8 cellular contexts compared by ENCODE assay signal in genomic region chr4:44447563-44448504, GRCh38. TPM values are rescaled to one million over a fixed set of nuclear protein-coding genes. Genes with fewer than 3 reads are reported as not detected.
DNase-seq lines count a peak whose midpoint lies in the region; ATAC-seq, FAIRE-seq and TF ChIP-seq lines count a peak whose summit lies in the region.

No MANE protein-coding gene starts in this region.

- peaks cover 4% of the 10 kb centered on the region for H3K4me1 Mint-ChIP-seq in activated CD8-positive, alpha-beta memory T cell treated with anti-CD3 and anti-CD28 coated beads, Interleukin-2, amount 10 ng/mL, durations not matched to agents 7 days and 5 days

- BruUV-seq in HepG2 (replicated peaks; lab: Mats Ljungman, UMichigan) = no TSS peak

- peak; percentile 54 for DNase-seq in activated CD8-positive, alpha-beta memory T cell treated with anti-CD3 and anti-CD28 coated beads, Interleukin-2, amount 50 U/mL, for 48 hours
- DNase-seq in activated CD8-positive, alpha-beta memory T cell treated with anti-CD3 and anti-CD28 coated beads, Interleukin-2, amount 10 ng/mL, durations not matched to agents 7 days and 5 days = no peak
- DNase-seq in NCI-H1092 (lab: John Stamatoyannopoulos, UW) = peak; percentile 27
- DNase-seq in colonic mucosa = peak; percentile 16
- no peak for DNase-seq in HepG2 (ENCODE audit: low spot score)
- DNase-seq in SKM-1 treated with dmso at 0.1 percent for 144 hours (lab: John Stamatoyannopoulos, UW; ENCODE audit: unreplicated experiment) = no peak

- H3K36me3 Mint-ChIP-seq in activated CD8-positive, alpha-beta memory T cell treated with anti-CD3 and anti-CD28 coated beads, Interleukin-2, amount 10 ng/mL, durations not matched to agents 7 days and 5 days = peaks cover 2% of the 10 kb centered on the region

- H3K36me3 ChIP-seq in colonic mucosa (no peaks in the 10 kb centered on the region), HepG2 (replicated peaks in 1 of 2; ENCODE audit: control insufficient read depth in 1 of 2, insufficient read depth in 2 of 2, low read length in 2 of 2) (no peaks in the 10 kb centered on the region)

- H3K27me3 Mint-ChIP-seq in activated CD8-positive, alpha-beta memory T cell treated with anti-CD3 and anti-CD28 coated beads, Interleukin-2, amount 10 ng/mL, durations not matched to agents 7 days and 5 days = peaks cover 53% of the 10 kb centered on the region

- no peaks in the 10 kb centered on the region for H3K9me3 ChIP-seq in colonic mucosa
- no peaks in the 10 kb centered on the region for H3K9me3 ChIP-seq in HepG2 (ENCODE audit: low read length)

- no peak overlapping the region for H2AFZ ChIP-seq in HepG2 (ENCODE audit: low read length)

- H3K4me2 ChIP-seq in HepG2 (ENCODE audit: low read depth, low read length) = peak overlapping the region; percentile 77; the same call in 1 of the 2 replicates

- no peaks in the 10 kb centered on the region for H3K79me2 ChIP-seq in HepG2 (ENCODE audit: insufficient read depth, low read length)

- no peaks in the 10 kb centered on the region for H3K9me3 Mint-ChIP-seq in activated CD8-positive, alpha-beta memory T cell treated with anti-CD3 and anti-CD28 coated beads, Interleukin-2, amount 10 ng/mL, durations not matched to agents 7 days and 5 days (ENCODE audit: low read depth)

- no peaks in the 10 kb centered on the region for H4K20me1 ChIP-seq in HepG2 (ENCODE audit: insufficient read depth, low read length)

- in situ Hi-C loops in HepG2 (cut with HindIII; ENCODE audit: extremely low pct_ligation_motif_present, low pct_unique_long_range_greater_than_20kb) = no loop called here

- peak overlapping the region; percentile 61 for H3K27ac ChIP-seq in colonic mucosa
- H3K27ac ChIP-seq in HepG2 (ENCODE audit: extremely low read length, insufficient read depth, low read length) = no peak overlapping the region
- H3K27ac ChIP-seq in temporal lobe (ENCODE audit: low read depth, low read length) = peak overlapping the region; percentile 61

- no peak for TF ChIP-seq RAD21 in HepG2 (CRISPR knock-in tag; IDR thresholded peaks at IDR 0.05)

- TF ChIP-seq EP300 in HepG2 (IDR thresholded peaks at IDR 0.05; ENCODE audit: low read depth in 2 of 2, low read length in 2 of 2) = no peak
- TF ChIP-seq EP300 in HepG2 (CRISPR knock-in tag; IDR thresholded peaks at IDR 0.05; ENCODE audit: borderline replicate concordance) = no peak

- no peak for FAIRE-seq in HepG2 (lab: Jason Lieb, UNC)

- intact Hi-C loops in colonic mucosa (cut with DNase I) (no loop called here), HepG2 (cut with micrococcal nuclease; ENCODE audit: unreplicated experiment) (no loop called here)

- H3K4me3 Mint-ChIP-seq in activated CD8-positive, alpha-beta memory T cell treated with anti-CD3 and anti-CD28 coated beads, Interleukin-2, amount 10 ng/mL, durations not matched to agents 7 days and 5 days = no peak overlapping the region

- POLR2A ChIA-PET in HepG2 (lab: Yijun Ruan, JAX) = no interaction called here

- TF ChIP-seq POLR2A in HepG2 (IDR thresholded peaks at IDR 0.05; ENCODE audit: insufficient read depth in 1 of 2, low read depth in 2 of 2, low read length in 2 of 2) = no peak

- H3K4me3 ChIP-seq in colonic mucosa (peak overlapping the region; percentile 52), HepG2 (replicated peaks in 1 of 3; ENCODE audit: insufficient read depth in 1 of 3, low read depth in 2 of 3, low read length in 3 of 3) (no peak overlapping the region; a peak in 1 of 6 replicates)

- H3K9ac ChIP-seq in colonic mucosa (ENCODE audit: low read depth in 2 of 2, low read length in 2 of 2) = no peak overlapping the region
- no peak overlapping the region for H3K9ac ChIP-seq in HepG2 (ENCODE audit: insufficient read depth, low read depth, low read length)

- H3K27ac Mint-ChIP-seq in activated CD8-positive, alpha-beta memory T cell treated with anti-CD3 and anti-CD28 coated beads, Interleukin-2, amount 10 ng/mL, durations not matched to agents 7 days and 5 days = no peak overlapping the region

- H3K4me1 ChIP-seq in colonic mucosa = no peaks in the 10 kb centered on the region
- 0 out of 2 replicates have a peak, but pooled peaks cover 7% of the 10 kb centered on the region for H3K4me1 ChIP-seq in HepG2 (ENCODE audit: insufficient read depth, low read length)

- H3K27me3 ChIP-seq in colonic mucosa (peaks cover 21% of the 10 kb centered on the region), HepG2 (ENCODE audit: control insufficient read depth in 1 of 2, insufficient read depth in 2 of 2, low read length in 2 of 2) (no peaks in the 10 kb centered on the region; a peak in 1 of 5 replicates)

- CTCF ChIA-PET in activated CD8-positive, alpha-beta memory T cell treated with anti-CD3 and anti-CD28 coated beads, Interleukin-2, amount 10 ng/mL, durations not matched to agents 7 days and 5 days (lab: Charles Lee) = interaction anchor here (0.7 to 2.0 kb wide), 5 partner anchors 27 to 230 kb away, joined by 3 to 10 read pairs (median 3); partner anchors contain the start of gene GUF1
- CTCF ChIA-PET in HepG2 (lab: Yijun Ruan, JAX; ENCODE audit: low intra/inter-chr PET ratio, low total read pairs) = no interaction called here

- 89% methylated on average over 69 of the region's 110 CpGs for WGBS in HepG2 (ENCODE audit: low lambda C conversion rate)

- no peak for ATAC-seq in activated CD8-positive, alpha-beta memory T cell treated with anti-CD3 and anti-CD28 coated beads, Interleukin-2, amount 10 ng/mL, durations not matched to agents 7 days and 5 days
- ATAC-seq in HepG2 (no peak), GM21515 (IDR thresholded peaks at IDR 0.05; ENCODE audit: unreplicated experiment) (no peak)

- TF ChIP-seq CTCF in colonic mucosa (IDR thresholded peaks at IDR 0.05) = no peak
- no peak for TF ChIP-seq CTCF in HepG2 (CRISPR knock-in tag; IDR thresholded peaks at IDR 0.05)

TF ChIP-seq in HepG2, 621 proteins besides CTCF, POLR2A, EP300 and RAD21 (continues in another document):
- TF ChIP-seq SATB2 (CRISPR knock-in tag; IDR thresholded peaks at IDR 0.05) (no peak), MATR3 (CRISPR knock-in tag; IDR thresholded peaks at IDR 0.05) (no peak), CBX1 (IDR thresholded peaks at IDR 0.05; ENCODE audit: low read depth) (no peak), AFF4 (CRISPR knock-in tag; IDR thresholded peaks at IDR 0.05) (no peak), FOXK1 (CRISPR knock-in tag; IDR thresholded peaks at IDR 0.05; ENCODE audit: borderline replicate concordance, low read depth) (no peak)

RNA-seq across cellular contexts. Expression of gene KCTD8, which starts 0.8 kb away (rescaled TPM):
- not detected for total RNA-seq in activated CD8-positive, alpha-beta memory T cell treated with anti-CD3 and anti-CD28 coated beads, Interleukin-2, amount 10 ng/mL, durations not matched to agents 7 days and 5 days
- under 1 TPM in 1 of 2 donors, not detected in 1; 0.27 TPM for total RNA-seq in colonic mucosa
- total RNA-seq in HepG2 (2016; rRNA removed; fragmentation: Illumina TruSeq; extraction: Trizol) = not detected in 2 replicates
- not detected in 2 replicates for total RNA-seq in HepG2 (2016; cell fraction: cytosol; rRNA removed; fragmentation: Illumina TruSeq; extraction: Trizol; ENCODE audit: low read depth)
- not detected in 2 replicates for total RNA-seq in HepG2 (2016; cell fraction: insoluble cytoplasmic fraction; rRNA removed; fragmentation: Illumina TruSeq; extraction: Trizol)
- not detected in 2 replicates for total RNA-seq in HepG2 (2016; cell fraction: membrane; rRNA removed; fragmentation: Illumina TruSeq; extraction: Trizol)
- total RNA-seq in HepG2 (2016; cell fraction: nucleus; rRNA removed; fragmentation: Illumina TruSeq; extraction: Trizol) = not detected in 2 replicates
- not detected in 2 replicates for polyA plus RNA-seq in HepG2 (2011; rRNA removed)
- polyA plus RNA-seq in HepG2 (2011; cell fraction: cytosol; rRNA removed) = not detected in 2 replicates
- polyA plus RNA-seq in HepG2 (2011; cell fraction: nucleus; rRNA removed) = not detected in 2 replicates
- not detected in 2 replicates for polyA plus RNA-seq in HepG2 (2012)
- not detected in 2 replicates for polyA plus RNA-seq in HepG2 (2016; cell fraction: cytosol; fragmentation: Illumina TruSeq; extraction: Trizol; ENCODE audit: low read depth)
- not detected in 2 replicates for polyA plus RNA-seq in HepG2 (2016; cell fraction: insoluble cytoplasmic fraction; fragmentation: Illumina TruSeq; extraction: Trizol; ENCODE audit: low read depth)
- not detected in 2 replicates for polyA plus RNA-seq in HepG2 (2016; cell fraction: membrane; fragmentation: Illumina TruSeq; extraction: Trizol; ENCODE audit: low read depth)
- not detected in 2 replicates for polyA plus RNA-seq in HepG2 (2016; cell fraction: nucleus; fragmentation: Illumina TruSeq; extraction: Trizol; ENCODE audit: insufficient read depth, low read depth)
- not detected in 2 replicates for polyA minus RNA-seq in HepG2 (2011; rRNA and poly(A)+ RNA removed; ENCODE audit: low replicate concordance)
- not detected in 2 replicates for polyA minus RNA-seq in HepG2 (2011; cell fraction: cytosol; rRNA and poly(A)+ RNA removed)
- not detected in 2 replicates for polyA minus RNA-seq in HepG2 (2011; cell fraction: nucleus; rRNA and poly(A)+ RNA removed)
- 2.5 TPM for total RNA-seq in temporal lobe

Comparison
In these comparisons a context has a peak if more than half of its experiments do, and no peak if none do; other contexts are left out.
1. DNase-seq: peak in activated CD8-positive, alpha-beta memory T cell treated with anti-CD3 and anti-CD28 coated beads, Interleukin-2, amount 50 U/mL, for 48 hours (single experiment), NCI-H1092 (single experiment) and colonic mucosa (single experiment); none in activated CD8-positive, alpha-beta memory T cell treated with anti-CD3 and anti-CD28 coated beads, Interleukin-2, amount 10 ng/mL, durations not matched to agents 7 days and 5 days (single experiment), HepG2 (single experiment) and SKM-1 treated with dmso at 0.1 percent for 144 hours (single experiment).